In genomic region chr13:29578300-29579048, GRCh38 we compare ENCODE assay signal across 17 cellular contexts. TPM values are rescaled to one million over a fixed set of nuclear protein-coding genes. Genes with fewer than 3 reads are reported as not detected.
DNase-seq lines count a peak whose midpoint lies in the region; ATAC-seq and TF ChIP-seq lines count a peak whose summit lies in the region.
"Had no signal": no experiment of that assay in that cellular context is flagged by ENCODE, and none has a peak within 500 bp of the region (broad histone marks: within the 10 kb centered on the region; RNA-seq: fewer than 3 reads in every experiment).

No MANE protein-coding gene starts in this region.

- H3K9me3 Mint-ChIP-seq in HFFc6: no peaks in the 10 kb centered on the region
- no peaks in the 10 kb centered on the region for H3K9me3 Mint-ChIP-seq in chondrocyte (ENCODE audit: low read depth)
- H3K9me3 Mint-ChIP-seq in CD8-positive, alpha-beta T cell: no peaks in the 10 kb centered on the region
- H3K9me3 Mint-ChIP-seq: mesothelial cell of epicardium had no signal

- no peak for DNase-seq in HFFc6
- no peak for DNase-seq in chondrocyte (ENCODE audit: low spot score)
- DNase-seq in left ventricle myocardium inferior: no peak
- DNase-seq in DMS53 treated with DMSO at 0.1 percent for 48 hours (lab: John Stamatoyannopoulos, UW; ENCODE audit: unreplicated experiment): no peak
- no peak for DNase-seq in OCI-M2 (lab: John Stamatoyannopoulos, UW; ENCODE audit: unreplicated experiment)
- no peak for DNase-seq in HPDE6-E6E7 (ENCODE audit: extremely low spot score)
- no peak for DNase-seq in CD8-positive, alpha-beta T cell
- DNase-seq: activated CD4-positive, alpha-beta T cell treated with anti-CD3 and anti-CD28 coated beads for 4 hours; activated CD8-positive, alpha-beta memory T cell treated with anti-CD3 and anti-CD28 coated beads, Interleukin-2, amount 50 U/mL, for 48 hours; activated naive CD4-positive, alpha-beta T cell; AML-193; NCI-H1930; NCI-H446; stimulated activated CD4-positive, alpha-beta T cell treated with anti-CD3 and anti-CD28 coated beads, Interleukin-4, amount 100 ng/mL, for 1 hour had no signal

- peak overlapping the region; percentile 11 for H3K9ac ChIP-seq in skeletal muscle satellite cell (ENCODE audit: low read depth, low read length)

- H3K36me3 Mint-ChIP-seq in HFFc6 (ENCODE audit: low read depth): peaks cover 24% of the 10 kb centered on the region
- H3K36me3 Mint-ChIP-seq in chondrocyte (ENCODE audit: low read depth): no peaks in the 10 kb centered on the region
- peaks cover 5% of the 10 kb centered on the region for H3K36me3 Mint-ChIP-seq in CD8-positive, alpha-beta T cell

- H3K4me1 ChIP-seq in left ventricle myocardium inferior (peaks cover 63% of the 10 kb centered on the region), skeletal muscle satellite cell (ENCODE audit: control insufficient read depth, insufficient read depth, low read length) (peaks cover 48% of the 10 kb centered on the region)
- no peaks in the 10 kb centered on the region for H3K4me1 ChIP-seq in CD8-positive, alpha-beta T cell (ENCODE audit: insufficient read depth, low read length)

- H3K4me3 ChIP-seq in left ventricle myocardium inferior: no peak overlapping the region
- no peak overlapping the region for H3K4me3 ChIP-seq in skeletal muscle satellite cell (ENCODE audit: low read length)
- no peak overlapping the region for H3K4me3 ChIP-seq in CD8-positive, alpha-beta T cell (ENCODE audit: low read depth, low read length)

- CTCF ChIA-PET in CD8-positive, alpha-beta T cell (lab: Charles Lee): interaction anchor here (1.4 kb wide), 1 partner anchor 70 kb away, joined by 3 read pairs; no protein-coding TSS in a partner anchor

- intact Hi-C loops in left ventricle myocardium inferior (cut with micrococcal nuclease): no loop called here
- intact Hi-C loops in CD8-positive, alpha-beta T cell (cut with DNase I, micrococcal nuclease): no loop called here

- H3K27ac Mint-ChIP-seq in HFFc6 (peak overlapping the region; percentile 55), chondrocyte (ENCODE audit: unreplicated experiment) (peak overlapping the region; percentile 33)
- no peak overlapping the region for H3K27ac Mint-ChIP-seq in CD8-positive, alpha-beta T cell
- H3K27ac Mint-ChIP-seq: mesothelial cell of epicardium had no signal

- TF ChIP-seq CTCF in HFFc6 (IDR thresholded peaks at IDR 0.05) (no peak), chondrocyte (IDR thresholded peaks at IDR 0.05) (no peak), left ventricle myocardium inferior (IDR thresholded peaks at IDR 0.05; ENCODE audit: borderline replicate concordance) (no peak)
- TF ChIP-seq CTCF in CD8-positive, alpha-beta T cell (IDR thresholded peaks at IDR 0.05): no peak

- H3K36me3 ChIP-seq in left ventricle myocardium inferior (no peaks in the 10 kb centered on the region), skeletal muscle satellite cell (ENCODE audit: insufficient read depth, low read length) (peaks cover 2% of the 10 kb centered on the region)
- no peaks in the 10 kb centered on the region for H3K36me3 ChIP-seq in CD8-positive, alpha-beta T cell (ENCODE audit: insufficient read depth, low read length)

- H3K9me3 ChIP-seq in left ventricle myocardium inferior (replicated peaks): no peaks in the 10 kb centered on the region
- no peaks in the 10 kb centered on the region for H3K9me3 ChIP-seq in skeletal muscle satellite cell (replicated peaks; ENCODE audit: low read length)
- H3K9me3 ChIP-seq in CD8-positive, alpha-beta T cell (ENCODE audit: low read length): no peaks in the 10 kb centered on the region

- POLR2A ChIA-PET in CD8-positive, alpha-beta T cell (lab: Charles Lee): no interaction called here

- H3K4me1 Mint-ChIP-seq in HFFc6 (ENCODE audit: low read depth): peaks cover 95% of the 10 kb centered on the region
- H3K4me1 Mint-ChIP-seq in chondrocyte (ENCODE audit: low read depth): peaks cover 78% of the 10 kb centered on the region
- H3K4me1 Mint-ChIP-seq in CD8-positive, alpha-beta T cell (ENCODE audit: low read depth): peaks cover 37% of the 10 kb centered on the region
- H3K4me1 Mint-ChIP-seq: mesothelial cell of epicardium had no signal

- H3K27me3 ChIP-seq in left ventricle myocardium inferior (ENCODE audit: low read depth) (no peaks in the 10 kb centered on the region), skeletal muscle satellite cell (ENCODE audit: control insufficient read depth, insufficient read depth, low read length) (no peaks in the 10 kb centered on the region)
- H3K27me3 ChIP-seq in CD8-positive, alpha-beta T cell (ENCODE audit: insufficient read depth, low read length): no peaks in the 10 kb centered on the region

- H3K4me3 Mint-ChIP-seq in HFFc6: no peak overlapping the region
- H3K4me3 Mint-ChIP-seq in chondrocyte (ENCODE audit: unreplicated experiment): no peak overlapping the region
- no peak overlapping the region for H3K4me3 Mint-ChIP-seq in CD8-positive, alpha-beta T cell
- H3K4me3 Mint-ChIP-seq: mesothelial cell of epicardium had no signal

- peak overlapping the region; percentile 61 for H3K27ac ChIP-seq in left ventricle myocardium inferior (replicated peaks)
- H3K27ac ChIP-seq in CD8-positive, alpha-beta T cell (ENCODE audit: low read depth, low read length): no peak overlapping the region

- no peak for ATAC-seq in CD8-positive, alpha-beta T cell
- ATAC-seq: sciatic nerve had no signal

- no peaks in the 10 kb centered on the region; the same call in none of the 2 replicates for H3K27me3 Mint-ChIP-seq in HFFc6 (ENCODE audit: insufficient read depth)
- no peaks in the 10 kb centered on the region for H3K27me3 Mint-ChIP-seq in chondrocyte (ENCODE audit: low read depth)
- H3K27me3 Mint-ChIP-seq in CD8-positive, alpha-beta T cell (ENCODE audit: low read depth): no peaks in the 10 kb centered on the region

- H3K4me2 ChIP-seq in skeletal muscle satellite cell (ENCODE audit: low read length): peak overlapping the region; percentile 68

RNA-seq across cellular contexts. Expression of gene SLC7A1, which starts 17.0 kb away (rescaled TPM):
- 100 to 1,000 TPM; 134 to 174 (median 144) TPM for total RNA-seq in HFFc6 (2021; fragmentation: NEBNext Ultra II Directional; extraction: Animal tissue kit (Norgen Biotek cat#: 25700))
- 75.8 to 111 TPM (median 108 TPM) in 3 replicates for total RNA-seq in chondrocyte
- total RNA-seq in left ventricle myocardium inferior: 10.3 TPM
- 24.1 and 25.6 TPM in 2 replicates for total RNA-seq in skeletal muscle satellite cell (2012; rRNA removed)
- 10 to 100 TPM; 15.2 to 18.4 TPM for total RNA-seq in CD8-positive, alpha-beta T cell
